Comparison of ENCODE assay signal across 1 cellular context in the genomic region with DNA sequence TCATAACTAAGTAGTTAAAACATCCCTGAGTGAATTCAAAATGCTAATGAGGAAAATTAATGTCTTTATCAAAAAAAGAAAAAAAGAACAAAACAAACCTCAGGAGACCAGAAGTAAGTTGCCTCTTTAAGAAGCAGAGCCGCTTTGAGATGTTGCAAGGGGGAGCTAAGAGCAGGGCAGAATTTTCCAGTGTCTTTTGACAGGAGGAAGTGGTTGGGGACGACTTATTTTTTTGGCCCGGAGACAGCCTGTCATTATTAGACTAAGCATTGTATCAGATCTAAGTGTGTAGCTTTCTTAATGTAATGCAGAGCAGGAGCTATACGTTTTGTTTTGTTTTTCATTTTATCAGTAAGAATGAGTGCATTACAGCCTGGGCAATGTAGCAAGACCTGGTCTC.
TF ChIP-seq lines count a peak whose summit lies in the region.

No MANE protein-coding gene starts in this region.

TF ChIP-seq in GM23338, 12 proteins besides CTCF, POLR2A, EP300 and RAD21 (continued from another document):
- TF ChIP-seq, protein P1, sequence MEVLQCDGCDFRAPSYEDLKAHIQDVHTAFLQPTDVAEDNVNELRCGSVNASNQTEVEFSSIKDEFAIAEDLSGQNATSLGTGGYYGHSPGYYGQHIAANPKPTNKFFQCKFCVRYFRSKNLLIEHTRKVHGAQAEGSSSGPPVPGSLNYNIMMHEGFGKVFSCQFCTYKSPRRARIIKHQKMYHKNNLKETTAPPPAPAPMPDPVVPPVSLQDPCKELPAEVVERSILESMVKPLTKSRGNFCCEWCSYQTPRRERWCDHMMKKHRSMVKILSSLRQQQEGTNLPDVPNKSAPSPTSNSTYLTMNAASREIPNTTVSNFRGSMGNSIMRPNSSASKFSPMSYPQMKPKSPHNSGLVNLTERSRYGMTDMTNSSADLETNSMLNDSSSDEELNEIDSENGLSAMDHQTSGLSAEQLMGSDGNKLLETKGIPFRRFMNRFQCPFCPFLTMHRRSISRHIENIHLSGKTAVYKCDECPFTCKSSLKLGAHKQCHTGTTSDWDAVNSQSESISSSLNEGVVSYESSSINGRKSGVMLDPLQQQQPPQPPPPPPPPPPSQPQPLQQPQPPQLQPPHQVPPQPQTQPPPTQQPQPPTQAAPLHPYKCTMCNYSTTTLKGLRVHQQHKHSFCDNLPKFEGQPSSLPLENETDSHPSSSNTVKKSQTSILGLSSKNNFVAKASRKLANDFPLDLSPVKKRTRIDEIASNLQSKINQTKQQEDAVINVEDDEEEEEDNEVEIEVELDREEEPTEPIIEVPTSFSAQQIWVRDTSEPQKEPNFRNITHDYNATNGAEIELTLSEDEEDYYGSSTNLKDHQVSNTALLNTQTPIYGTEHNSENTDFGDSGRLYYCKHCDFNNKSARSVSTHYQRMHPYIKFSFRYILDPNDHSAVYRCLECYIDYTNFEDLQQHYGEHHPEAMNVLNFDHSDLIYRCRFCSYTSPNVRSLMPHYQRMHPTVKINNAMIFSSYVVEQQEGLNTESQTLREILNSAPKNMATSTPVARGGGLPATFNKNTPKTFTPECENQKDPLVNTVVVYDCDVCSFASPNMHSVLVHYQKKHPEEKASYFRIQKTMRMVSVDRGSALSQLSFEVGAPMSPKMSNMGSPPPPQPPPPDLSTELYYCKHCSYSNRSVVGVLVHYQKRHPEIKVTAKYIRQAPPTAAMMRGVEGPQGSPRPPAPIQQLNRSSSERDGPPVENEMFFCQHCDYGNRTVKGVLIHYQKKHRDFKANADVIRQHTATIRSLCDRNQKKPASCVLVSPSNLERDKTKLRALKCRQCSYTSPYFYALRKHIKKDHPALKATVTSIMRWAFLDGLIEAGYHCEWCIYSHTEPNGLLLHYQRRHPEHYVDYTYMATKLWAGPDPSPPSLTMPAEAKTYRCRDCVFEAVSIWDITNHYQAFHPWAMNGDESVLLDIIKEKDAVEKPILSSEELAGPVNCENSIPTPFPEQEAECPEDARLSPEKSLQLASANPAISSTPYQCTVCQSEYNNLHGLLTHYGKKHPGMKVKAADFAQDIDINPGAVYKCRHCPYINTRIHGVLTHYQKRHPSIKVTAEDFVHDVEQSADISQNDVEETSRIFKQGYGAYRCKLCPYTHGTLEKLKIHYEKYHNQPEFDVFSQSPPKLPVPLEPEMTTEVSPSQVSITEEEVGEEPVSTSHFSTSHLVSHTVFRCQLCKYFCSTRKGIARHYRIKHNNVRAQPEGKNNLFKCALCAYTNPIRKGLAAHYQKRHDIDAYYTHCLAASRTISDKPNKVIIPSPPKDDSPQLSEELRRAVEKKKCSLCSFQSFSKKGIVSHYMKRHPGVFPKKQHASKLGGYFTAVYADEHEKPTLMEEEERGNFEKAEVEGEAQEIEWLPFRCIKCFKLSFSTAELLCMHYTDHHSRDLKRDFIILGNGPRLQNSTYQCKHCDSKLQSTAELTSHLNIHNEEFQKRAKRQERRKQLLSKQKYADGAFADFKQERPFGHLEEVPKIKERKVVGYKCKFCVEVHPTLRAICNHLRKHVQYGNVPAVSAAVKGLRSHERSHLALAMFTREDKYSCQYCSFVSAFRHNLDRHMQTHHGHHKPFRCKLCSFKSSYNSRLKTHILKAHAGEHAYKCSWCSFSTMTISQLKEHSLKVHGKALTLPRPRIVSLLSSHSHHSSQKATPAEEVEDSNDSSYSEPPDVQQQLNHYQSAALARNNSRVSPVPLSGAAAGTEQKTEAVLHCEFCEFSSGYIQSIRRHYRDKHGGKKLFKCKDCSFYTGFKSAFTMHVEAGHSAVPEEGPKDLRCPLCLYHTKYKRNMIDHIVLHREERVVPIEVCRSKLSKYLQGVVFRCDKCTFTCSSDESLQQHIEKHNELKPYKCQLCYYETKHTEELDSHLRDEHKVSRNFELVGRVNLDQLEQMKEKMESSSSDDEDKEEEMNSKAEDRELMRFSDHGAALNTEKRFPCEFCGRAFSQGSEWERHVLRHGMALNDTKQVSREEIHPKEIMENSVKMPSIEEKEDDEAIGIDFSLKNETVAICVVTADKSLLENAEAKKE (CRISPR knock-in tag; IDR thresholded peaks at IDR 0.05): no peak
- TF ChIP-seq NANOG (IDR thresholded peaks at IDR 0.05; ENCODE audit: borderline replicate concordance) (no peak), EZH2phosphoT487 (IDR thresholded peaks at IDR 0.05; ENCODE audit: unreplicated experiment) (no peak), JUNB (IDR thresholded peaks at IDR 0.05; ENCODE audit: unreplicated experiment) (no peak), ZNF331 (CRISPR knock-in tag; IDR thresholded peaks at IDR 0.05; ENCODE audit: low read depth) (no peak), POLR2AphosphoS5 (IDR thresholded peaks at IDR 0.05; ENCODE audit: low read depth) (no peak), CREB1 (CRISPR knock-in tag; IDR thresholded peaks at IDR 0.05; ENCODE audit: low read depth) (no peak)
- TF ChIP-seq, protein P2, sequence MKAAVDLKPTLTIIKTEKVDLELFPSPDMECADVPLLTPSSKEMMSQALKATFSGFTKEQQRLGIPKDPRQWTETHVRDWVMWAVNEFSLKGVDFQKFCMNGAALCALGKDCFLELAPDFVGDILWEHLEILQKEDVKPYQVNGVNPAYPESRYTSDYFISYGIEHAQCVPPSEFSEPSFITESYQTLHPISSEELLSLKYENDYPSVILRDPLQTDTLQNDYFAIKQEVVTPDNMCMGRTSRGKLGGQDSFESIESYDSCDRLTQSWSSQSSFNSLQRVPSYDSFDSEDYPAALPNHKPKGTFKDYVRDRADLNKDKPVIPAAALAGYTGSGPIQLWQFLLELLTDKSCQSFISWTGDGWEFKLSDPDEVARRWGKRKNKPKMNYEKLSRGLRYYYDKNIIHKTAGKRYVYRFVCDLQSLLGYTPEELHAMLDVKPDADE (IDR thresholded peaks at IDR 0.05): no peak
- TF ChIP-seq, protein P3, sequence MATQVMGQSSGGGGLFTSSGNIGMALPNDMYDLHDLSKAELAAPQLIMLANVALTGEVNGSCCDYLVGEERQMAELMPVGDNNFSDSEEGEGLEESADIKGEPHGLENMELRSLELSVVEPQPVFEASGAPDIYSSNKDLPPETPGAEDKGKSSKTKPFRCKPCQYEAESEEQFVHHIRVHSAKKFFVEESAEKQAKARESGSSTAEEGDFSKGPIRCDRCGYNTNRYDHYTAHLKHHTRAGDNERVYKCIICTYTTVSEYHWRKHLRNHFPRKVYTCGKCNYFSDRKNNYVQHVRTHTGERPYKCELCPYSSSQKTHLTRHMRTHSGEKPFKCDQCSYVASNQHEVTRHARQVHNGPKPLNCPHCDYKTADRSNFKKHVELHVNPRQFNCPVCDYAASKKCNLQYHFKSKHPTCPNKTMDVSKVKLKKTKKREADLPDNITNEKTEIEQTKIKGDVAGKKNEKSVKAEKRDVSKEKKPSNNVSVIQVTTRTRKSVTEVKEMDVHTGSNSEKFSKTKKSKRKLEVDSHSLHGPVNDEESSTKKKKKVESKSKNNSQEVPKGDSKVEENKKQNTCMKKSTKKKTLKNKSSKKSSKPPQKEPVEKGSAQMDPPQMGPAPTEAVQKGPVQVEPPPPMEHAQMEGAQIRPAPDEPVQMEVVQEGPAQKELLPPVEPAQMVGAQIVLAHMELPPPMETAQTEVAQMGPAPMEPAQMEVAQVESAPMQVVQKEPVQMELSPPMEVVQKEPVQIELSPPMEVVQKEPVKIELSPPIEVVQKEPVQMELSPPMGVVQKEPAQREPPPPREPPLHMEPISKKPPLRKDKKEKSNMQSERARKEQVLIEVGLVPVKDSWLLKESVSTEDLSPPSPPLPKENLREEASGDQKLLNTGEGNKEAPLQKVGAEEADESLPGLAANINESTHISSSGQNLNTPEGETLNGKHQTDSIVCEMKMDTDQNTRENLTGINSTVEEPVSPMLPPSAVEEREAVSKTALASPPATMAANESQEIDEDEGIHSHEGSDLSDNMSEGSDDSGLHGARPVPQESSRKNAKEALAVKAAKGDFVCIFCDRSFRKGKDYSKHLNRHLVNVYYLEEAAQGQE (IDR thresholded peaks at IDR 0.05; ENCODE audit: unreplicated experiment): no peak
